22 cellular contexts compared by ENCODE assay signal in genomic region chr2:131125195-131125757, GRCh38. TPM values are rescaled to one million over a fixed set of nuclear protein-coding genes. Genes with fewer than 3 reads are reported as not detected.
A peak's percentile ranks its signal among the peaks of the same experiment; 100 is the strongest.
DNase-seq lines count a peak whose midpoint lies in the region; ATAC-seq and TF ChIP-seq lines count a peak whose summit lies in the region.
"Had no signal": no experiment of that assay in that cellular context is flagged by ENCODE, and none has a peak within 500 bp of the region (broad histone marks: within the 10 kb centered on the region; RNA-seq: fewer than 3 reads in every experiment).

No MANE protein-coding gene starts in this region.

- peaks cover 27% of the 10 kb centered on the region for H4K20me1 ChIP-seq in hepatocyte (ENCODE audit: insufficient read depth, poor library complexity, severe bottlenecking)

- no peaks in the 10 kb centered on the region for H3K27me3 Mint-ChIP-seq in type B pancreatic cell
- H3K27me3 Mint-ChIP-seq: activated CD4-positive, alpha-beta T cell treated with anti-CD3 and anti-CD28 coated beads, Interleukin-2, amount 10 ng/mL, durations not matched to agents 7 days and 5 days; IgD-negative memory B cell; naive thymus-derived CD4-positive, alpha-beta T cell had no signal

- peaks cover 60% of the 10 kb centered on the region for H3K36me3 Mint-ChIP-seq in type B pancreatic cell

- no peaks in the 10 kb centered on the region for H3K36me3 ChIP-seq in hepatocyte (replicated peaks; ENCODE audit: insufficient read depth, low read depth)

- H3K4me3 ChIP-seq in hepatocyte, result no peak overlapping the region
- H3K4me3 ChIP-seq: BLaER1 treated with 17β-estradiol and CSF1 and Interleukin-3, amounts not matched to agents 10 nM and 100 nM; lung; pancreas; skin epidermis had no signal

- 89% methylated on average over 7 of the region's 7 CpGs for WGBS in hepatocyte (ENCODE audit: low lambda C conversion rate, missing lambda C conversion rate)

- H3K4me3 Mint-ChIP-seq in type B pancreatic cell, result no peak overlapping the region
- H3K4me3 Mint-ChIP-seq: activated CD4-positive, alpha-beta T cell treated with anti-CD3 and anti-CD28 coated beads, Interleukin-2, amount 10 ng/mL, durations not matched to agents 7 days and 5 days; IgD-negative memory B cell; naive thymus-derived CD4-positive, alpha-beta T cell had no signal

- no peaks in the 10 kb centered on the region for H3K9me3 Mint-ChIP-seq in type B pancreatic cell
- H3K9me3 Mint-ChIP-seq: activated CD4-positive, alpha-beta T cell treated with anti-CD3 and anti-CD28 coated beads, Interleukin-2, amount 10 ng/mL, durations not matched to agents 7 days and 5 days; IgD-negative memory B cell; naive thymus-derived CD4-positive, alpha-beta T cell had no signal

- H3K27ac Mint-ChIP-seq in type B pancreatic cell, result peak overlapping the region; percentile 34
- H3K27ac Mint-ChIP-seq: activated CD4-positive, alpha-beta T cell treated with anti-CD3 and anti-CD28 coated beads, Interleukin-2, amount 10 ng/mL, durations not matched to agents 7 days and 5 days had no signal

- no peaks in the 10 kb centered on the region for H3K9me2 ChIP-seq in hepatocyte (replicated peaks; ENCODE audit: insufficient read depth)

- peaks cover 22% of the 10 kb centered on the region for H3K4me1 Mint-ChIP-seq in type B pancreatic cell (ENCODE audit: unreplicated experiment)

- H3K27me3 ChIP-seq in hepatocyte, result no peaks in the 10 kb centered on the region
- H3K27me3 ChIP-seq: BLaER1 treated with 17β-estradiol and CSF1 and Interleukin-3, amounts not matched to agents 10 nM and 100 nM; pancreas had no signal

- peak; percentile 23 for DNase-seq in NCI-H2196 (lab: John Stamatoyannopoulos, UW; ENCODE audit: unreplicated experiment)
- no peak for DNase-seq in NCI-H2196 treated with DMSO at 0.1 percent for 48 hours (lab: John Stamatoyannopoulos, UW; ENCODE audit: unreplicated experiment)
- DNase-seq in NCI-H2107 treated with DMSO at 0.1 percent for 48 hours (lab: John Stamatoyannopoulos, UW; ENCODE audit: unreplicated experiment), result peak; percentile 41
- DNase-seq in hepatocyte (ENCODE audit: low spot score), result peak; percentile 19
- DNase-seq in type B pancreatic cell (ENCODE audit: extremely low spot score, unreplicated experiment), result no peak
- no peak for DNase-seq in NCI-H187 treated with DMSO at 0.1 percent for 48 hours (lab: John Stamatoyannopoulos, UW)
- DNase-seq: activated CD4-positive, alpha-beta T cell treated with anti-CD3 and anti-CD28 coated beads, Interleukin-2, amount 10 ng/mL, durations not matched to agents 7 days and 5 days; activated CD8-positive, alpha-beta memory T cell treated with anti-CD3 and anti-CD28 coated beads, Interleukin-2, amount 50 U/mL, for 4 hours; activated effector memory CD4-positive, alpha-beta T cell treated with anti-CD3 and anti-CD28 coated beads, Interleukin-2, amount 50 U/mL, for 16 hours; GDM1; GOT3; islet precursor cell; naive thymus-derived CD4-positive, alpha-beta T cell; NCI-H526; pancreas; Right ventricle myocardium superior had no signal

- no peak overlapping the region for H2AFZ ChIP-seq in hepatocyte

- no peaks in the 10 kb centered on the region for H3K4me1 ChIP-seq in hepatocyte (ENCODE audit: insufficient read depth)
- H3K4me1 ChIP-seq: BLaER1 treated with 17β-estradiol and CSF1 and Interleukin-3, amounts not matched to agents 10 nM and 100 nM; pancreas had no signal

- ATAC-seq in SK-N-SH treated with all-trans-retinoic acid at 6 μM for 48 hours (no peak), HG03565 (IDR thresholded peaks at IDR 0.05; ENCODE audit: unreplicated experiment) (no peak)
- ATAC-seq: naive thymus-derived CD4-positive, alpha-beta T cell; pancreas had no signal

- no peak overlapping the region for H3K4me2 ChIP-seq in hepatocyte
- H3K4me2 ChIP-seq: BLaER1 treated with 17β-estradiol and CSF1 and Interleukin-3, amounts not matched to agents 10 nM and 100 nM had no signal

- H3K9me3 ChIP-seq in hepatocyte (ENCODE audit: low read depth), result no peaks in the 10 kb centered on the region
- H3K9me3 ChIP-seq: pancreas had no signal

- H3K79me2 ChIP-seq in hepatocyte, result peaks cover 53% of the 10 kb centered on the region

- TF ChIP-seq CTCF in hepatocyte (IDR thresholded peaks at IDR 0.05; ENCODE audit: poor library complexity) (no peak), type B pancreatic cell (conservative IDR thresholded peaks at IDR 0.05) (no peak)

- H3K27ac ChIP-seq in hepatocyte, result no peak overlapping the region
- H3K27ac ChIP-seq: BLaER1 treated with 17β-estradiol and CSF1 and Interleukin-3, amounts not matched to agents 10 nM and 100 nM; pancreas; skin epidermis had no signal

TF ChIP-seq in SK-N-SH treated with all-trans-retinoic acid at 6 μM for 48 hours, 23 proteins besides CTCF, POLR2A, EP300 and RAD21 (continues in another document):
- TF ChIP-seq PPARA (CRISPR knock-in tag; IDR thresholded peaks at IDR 0.05; ENCODE audit: borderline replicate concordance), result no peak
- TF ChIP-seq ZFP3 (CRISPR knock-in tag; IDR thresholded peaks at IDR 0.05), result no peak
- no peak for TF ChIP-seq ESRRG (CRISPR knock-in tag; IDR thresholded peaks at IDR 0.05)
- TF ChIP-seq, protein P1, sequence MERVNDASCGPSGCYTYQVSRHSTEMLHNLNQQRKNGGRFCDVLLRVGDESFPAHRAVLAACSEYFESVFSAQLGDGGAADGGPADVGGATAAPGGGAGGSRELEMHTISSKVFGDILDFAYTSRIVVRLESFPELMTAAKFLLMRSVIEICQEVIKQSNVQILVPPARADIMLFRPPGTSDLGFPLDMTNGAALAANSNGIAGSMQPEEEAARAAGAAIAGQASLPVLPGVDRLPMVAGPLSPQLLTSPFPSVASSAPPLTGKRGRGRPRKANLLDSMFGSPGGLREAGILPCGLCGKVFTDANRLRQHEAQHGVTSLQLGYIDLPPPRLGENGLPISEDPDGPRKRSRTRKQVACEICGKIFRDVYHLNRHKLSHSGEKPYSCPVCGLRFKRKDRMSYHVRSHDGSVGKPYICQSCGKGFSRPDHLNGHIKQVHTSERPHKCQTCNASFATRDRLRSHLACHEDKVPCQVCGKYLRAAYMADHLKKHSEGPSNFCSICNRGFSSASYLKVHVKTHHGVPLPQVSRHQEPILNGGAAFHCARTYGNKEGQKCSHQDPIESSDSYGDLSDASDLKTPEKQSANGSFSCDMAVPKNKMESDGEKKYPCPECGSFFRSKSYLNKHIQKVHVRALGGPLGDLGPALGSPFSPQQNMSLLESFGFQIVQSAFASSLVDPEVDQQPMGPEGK (CRISPR knock-in tag; IDR thresholded peaks at IDR 0.05; ENCODE audit: borderline replicate concordance), result no peak
- TF ChIP-seq ZNF70 (CRISPR knock-in tag; IDR thresholded peaks at IDR 0.05), result no peak
- TF ChIP-seq ZFP30 (CRISPR knock-in tag; IDR thresholded peaks at IDR 0.05), result no peak
- no peak for TF ChIP-seq ZC3H10 (CRISPR knock-in tag; IDR thresholded peaks at IDR 0.05)
- TF ChIP-seq ISL1 (CRISPR knock-in tag; IDR thresholded peaks at IDR 0.05), result no peak
- TF ChIP-seq CSDC2 (CRISPR knock-in tag; IDR thresholded peaks at IDR 0.05), result no peak
- TF ChIP-seq, protein P2, sequence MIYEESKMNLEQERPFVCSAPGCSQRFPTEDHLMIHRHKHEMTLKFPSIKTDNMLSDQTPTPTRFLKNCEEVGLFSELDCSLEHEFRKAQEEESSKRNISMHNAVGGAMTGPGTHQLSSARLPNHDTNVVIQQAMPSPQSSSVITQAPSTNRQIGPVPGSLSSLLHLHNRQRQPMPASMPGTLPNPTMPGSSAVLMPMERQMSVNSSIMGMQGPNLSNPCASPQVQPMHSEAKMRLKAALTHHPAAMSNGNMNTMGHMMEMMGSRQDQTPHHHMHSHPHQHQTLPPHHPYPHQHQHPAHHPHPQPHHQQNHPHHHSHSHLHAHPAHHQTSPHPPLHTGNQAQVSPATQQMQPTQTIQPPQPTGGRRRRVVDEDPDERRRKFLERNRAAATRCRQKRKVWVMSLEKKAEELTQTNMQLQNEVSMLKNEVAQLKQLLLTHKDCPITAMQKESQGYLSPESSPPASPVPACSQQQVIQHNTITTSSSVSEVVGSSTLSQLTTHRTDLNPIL (CRISPR knock-in tag; IDR thresholded peaks at IDR 0.05; ENCODE audit: low read depth), result no peak
- TF ChIP-seq ARNTL (CRISPR knock-in tag; IDR thresholded peaks at IDR 0.05; ENCODE audit: borderline replicate concordance, low read depth), result no peak
- no peak for TF ChIP-seq BACH2 (CRISPR knock-in tag; IDR thresholded peaks at IDR 0.05; ENCODE audit: borderline replicate concordance)
- TF ChIP-seq GLIS3 (CRISPR knock-in tag; IDR thresholded peaks at IDR 0.05), result no peak
- TF ChIP-seq TCF4 (CRISPR knock-in tag; IDR thresholded peaks at IDR 0.05; ENCODE audit: borderline replicate concordance), result no peak
- no peak for TF ChIP-seq ZNF8 (CRISPR knock-in tag; IDR thresholded peaks at IDR 0.05)
- TF ChIP-seq POU6F1 (CRISPR knock-in tag; IDR thresholded peaks at IDR 0.05; ENCODE audit: borderline replicate concordance, low read depth), result no peak
- no peak for TF ChIP-seq TOX (CRISPR knock-in tag; IDR thresholded peaks at IDR 0.05; ENCODE audit: borderline replicate concordance)

RNA-seq across cellular contexts. Expression of gene PLEKHB2, which starts 20.1 kb away (rescaled TPM):
- total RNA-seq in hepatocyte (90.4 and 105 TPM in 2 replicates), type B pancreatic cell (ENCODE audit: low replicate concordance) (43.4 and 49.2 TPM in 2 replicates)
- 45.9 and 54.0 TPM in 2 replicates for polyA plus RNA-seq in hepatocyte

RNA-seq across cellular contexts. Expression of gene FAM168B, which starts 32.0 kb away (rescaled TPM):
- 116 and 123 TPM in 2 replicates for total RNA-seq in hepatocyte
- polyA plus RNA-seq in hepatocyte, result 40.0 and 45.2 TPM in 2 replicates
- total RNA-seq in type B pancreatic cell (ENCODE audit: low replicate concordance), result 97.2 and 104 TPM in 2 replicates

Comparison
In these comparisons a context has a peak if more than half of its experiments do, and no peak if none do; other contexts are left out.
1. DNase-seq: peak in NCI-H2196 (single experiment), NCI-H2107 treated with DMSO at 0.1 percent for 48 hours (single experiment) and hepatocyte (single experiment); none in NCI-H2196 treated with DMSO at 0.1 percent for 48 hours (single experiment), type B pancreatic cell (single experiment) and NCI-H187 treated with DMSO at 0.1 percent for 48 hours (single experiment).